In the genomic region with DNA sequence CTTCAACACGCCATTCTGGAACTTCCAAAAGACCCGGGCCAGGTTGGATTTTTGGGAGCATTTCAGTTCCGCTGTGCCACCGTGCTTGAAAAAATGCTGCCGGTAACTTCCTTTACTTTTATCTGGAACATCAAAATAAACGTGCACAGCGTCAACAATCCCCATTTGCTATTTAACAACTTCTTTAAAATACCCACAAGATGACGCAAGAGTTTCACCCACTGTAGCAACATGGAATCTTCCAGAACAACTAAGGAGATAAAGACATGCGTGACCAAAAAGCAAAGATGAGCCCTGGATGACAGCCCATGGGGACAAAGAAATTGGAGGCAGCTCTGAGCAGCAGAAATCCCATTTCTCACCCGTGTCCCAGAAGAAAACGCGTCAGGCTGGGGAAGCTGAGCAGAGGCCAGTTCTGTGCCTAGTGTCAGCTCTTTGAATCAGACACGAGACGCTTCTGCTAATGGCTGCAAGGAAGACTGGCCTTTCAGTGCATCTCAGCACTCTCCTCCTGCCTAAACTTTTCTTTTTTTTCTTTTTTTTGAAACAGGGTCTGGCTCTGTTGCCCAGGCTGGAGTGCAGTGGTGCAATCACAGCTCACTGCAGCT, we compare ENCODE assay signal across 24 cellular contexts.
DNase-seq lines count a peak whose midpoint lies in the region; ATAC-seq and TF ChIP-seq lines count a peak whose summit lies in the region.
"Had no signal": no experiment of that assay in that cellular context is flagged by ENCODE, and none has a peak within 500 bp of the region (broad histone marks: within the 10 kb centered on the region; RNA-seq: fewer than 3 reads in every experiment).

No MANE protein-coding gene starts in this region.

- peaks cover 48% of the 10 kb centered on the region for H3K36me3 Mint-ChIP-seq in CD4-positive, CD25-positive, alpha-beta regulatory T cell
- H3K36me3 Mint-ChIP-seq in activated CD4-positive, alpha-beta memory T cell treated with anti-CD3 and anti-CD28 coated beads for 36 hours, result peaks cover 52% of the 10 kb centered on the region

- 0 out of 2 replicates have a peak overlapping the region, but pooled peaks have one; percentile 41 for H4K91ac ChIP-seq in IMR-90 (ENCODE audit: insufficient read depth, low read depth, low read length)

- no peak overlapping the region for H3K4me2 ChIP-seq in IMR-90 (ENCODE audit: low read depth, low read length)
- H3K4me2 ChIP-seq: hepatocyte had no signal

- intact Hi-C loops in IMR-90 (cut with micrococcal nuclease), result no loop called here
- intact Hi-C loops in activated CD4-positive, alpha-beta memory T cell treated with anti-CD3 and anti-CD28 coated beads for 36 hours (cut with micrococcal nuclease), result loop anchor here (5.0 kb wide), 1 partner anchor 33 kb away; no protein-coding TSS in a partner anchor

- H3K18ac ChIP-seq in IMR-90 (ENCODE audit: low read depth, low read length), result no peak overlapping the region

- in situ Hi-C loops in IMR-90 (cut with MboI; ENCODE audit: low sequenced_read_pairs), result no loop called here

- H3K4ac ChIP-seq in IMR-90 (ENCODE audit: low read depth, low read length), result peak overlapping the region; percentile 35

- no peaks in the 10 kb centered on the region for H3K27me3 Mint-ChIP-seq in CD4-positive, CD25-positive, alpha-beta regulatory T cell
- H3K27me3 Mint-ChIP-seq in activated CD4-positive, alpha-beta memory T cell treated with anti-CD3 and anti-CD28 coated beads for 36 hours, result no peaks in the 10 kb centered on the region
- H3K27me3 Mint-ChIP-seq: central memory CD8-positive, alpha-beta T cell had no signal

- no peak overlapping the region for H3K4me3 ChIP-seq in CD4-positive, CD25-positive, alpha-beta regulatory T cell (ENCODE audit: low read depth, low read length)
- H3K4me3 ChIP-seq in IMR-90 (ENCODE audit: insufficient read depth, low read depth, low read length), result no peak overlapping the region
- H3K4me3 ChIP-seq in tibial nerve, result no peak overlapping the region
- no peak overlapping the region for H3K4me3 ChIP-seq in right atrium auricular region
- H3K4me3 ChIP-seq: hepatocyte, MG63 had no signal

- no peak overlapping the region for H2AK9ac ChIP-seq in IMR-90 (replicated peaks; ENCODE audit: low read depth, low read length, poor library complexity)

- H2BK120ac ChIP-seq in IMR-90 (ENCODE audit: low read depth, low read length), result no peak overlapping the region; the same call in 1 of the 2 replicates

- H3K9me3 Mint-ChIP-seq in CD4-positive, CD25-positive, alpha-beta regulatory T cell, result no peaks in the 10 kb centered on the region
- H3K9me3 Mint-ChIP-seq in activated CD4-positive, alpha-beta memory T cell treated with anti-CD3 and anti-CD28 coated beads for 36 hours, result no peaks in the 10 kb centered on the region
- H3K9me3 Mint-ChIP-seq: central memory CD8-positive, alpha-beta T cell; endodermal cell; H9; mesothelial cell of epicardium had no signal

- peak in 1 of 2 donors; percentile 19 for TF ChIP-seq EP300 in tibial nerve (IDR thresholded peaks at IDR 0.05)

- H2BK20ac ChIP-seq in IMR-90 (ENCODE audit: low read depth, low read length), result no peak overlapping the region

- no peak overlapping the region for H4K5ac ChIP-seq in IMR-90 (ENCODE audit: low read depth, low read length)

- H3K4me1 Mint-ChIP-seq in CD4-positive, CD25-positive, alpha-beta regulatory T cell, result peaks cover 11 to 29% (median 19%) of the 10 kb centered on the region in 4 donors
- peaks cover 49% of the 10 kb centered on the region for H3K4me1 Mint-ChIP-seq in activated CD4-positive, alpha-beta memory T cell treated with anti-CD3 and anti-CD28 coated beads for 36 hours (ENCODE audit: low read depth)

- no peak for TF ChIP-seq RAD21 in IMR-90 (IDR thresholded peaks at IDR 0.05; ENCODE audit: low read length)

- TF ChIP-seq POLR2A in IMR-90 (IDR thresholded peaks at IDR 0.05; ENCODE audit: low read depth, low read length) (no peak), tibial nerve (IDR thresholded peaks at IDR 0.05) (no peak)

- no peak overlapping the region; the same call in 2 of the 3 replicates for H2BK15ac ChIP-seq in IMR-90 (ENCODE audit: low read depth, low read length)

- H3K14ac ChIP-seq in IMR-90 (replicated peaks; ENCODE audit: low read depth, low read length), result no peak overlapping the region; the same call in 1 of the 2 replicates

- H3K4me1 ChIP-seq in CD4-positive, CD25-positive, alpha-beta regulatory T cell (ENCODE audit: control insufficient read depth, insufficient read depth, low read length, poor library complexity, severe bottlenecking), result peaks cover 14% of the 10 kb centered on the region
- H3K4me1 ChIP-seq in IMR-90 (ENCODE audit: control insufficient read depth, insufficient read depth, low read length), result peaks cover 18% of the 10 kb centered on the region
- no peaks in the 10 kb centered on the region for H3K4me1 ChIP-seq in tibial nerve
- H3K4me1 ChIP-seq in right atrium auricular region, result no peaks in the 10 kb centered on the region

- no peaks in the 10 kb centered on the region for H3K9me3 ChIP-seq in CD4-positive, CD25-positive, alpha-beta regulatory T cell (ENCODE audit: control insufficient read depth in 2 of 2, low read length in 2 of 2)
- no peaks in the 10 kb centered on the region for H3K9me3 ChIP-seq in IMR-90 (ENCODE audit: control insufficient read depth, insufficient read depth, low read length)
- no peaks in the 10 kb centered on the region for H3K9me3 ChIP-seq in tibial nerve
- H3K9me3 ChIP-seq in right atrium auricular region, result no peaks in the 10 kb centered on the region
- H3K9me3 ChIP-seq: BE2C, MG63 had no signal

- H3K23ac ChIP-seq in IMR-90 (ENCODE audit: low read depth, low read length), result no peak overlapping the region

- no peak for DNase-seq in CD4-positive, CD25-positive, alpha-beta regulatory T cell
- no peak for DNase-seq in IMR-90
- no peak for DNase-seq in activated CD4-positive, alpha-beta memory T cell treated with anti-CD3 and anti-CD28 coated beads for 36 hours
- DNase-seq in medulla oblongata (ENCODE audit: extremely low spot score), result peak; percentile 48
- no peak for DNase-seq in tibial nerve (ENCODE audit: low spot score in 2 of 2)
- DNase-seq in right atrium auricular region (ENCODE audit: low spot score), result no peak
- no peak for DNase-seq in NCI-H2081 (lab: John Stamatoyannopoulos, UW)
- no peak for DNase-seq in RKO (ENCODE audit: low spot score)
- DNase-seq: activated CD8-positive, alpha-beta memory T cell treated with anti-CD3 and anti-CD28 coated beads, Interleukin-2, amount 50 U/mL, for 4 hours; amygdala; BE2C; DMS53; endodermal cell; H9; kidney; MG63; NCI-H2029 treated with DMSO at 0.1 percent for 48 hours; NCI-H526 treated with DMSO at 0.1 percent for 48 hours; nucleus accumbens; stimulated activated CD4-positive, alpha-beta T cell treated with anti-CD3 and anti-CD28 coated beads, Interleukin-4, amount 100 ng/mL, for 4 hours had no signal

- peak overlapping the region; percentile 43; the same call in 1 of the 2 replicates for H2AK5ac ChIP-seq in IMR-90 (ENCODE audit: low read depth, low read length)

- dilution Hi-C loops in IMR-90 (cut with HindIII; ENCODE audit: low sequenced_read_pairs, unreplicated experiment), result no loop called here

- no peak overlapping the region for H3K9ac ChIP-seq in IMR-90 (ENCODE audit: low read depth, low read length)

- H3K56ac ChIP-seq in IMR-90 (ENCODE audit: extremely low read depth, insufficient read depth, low read length), result no peak overlapping the region

- CTCF ChIA-PET in IMR-90 (lab: Yijun Ruan, JAX), result no interaction called here
- CTCF ChIA-PET in activated CD4-positive, alpha-beta memory T cell treated with anti-CD3 and anti-CD28 coated beads for 36 hours (lab: Charles Lee), result interaction anchor here (1.3 kb wide), 1 partner anchor 169 kb away, joined by 9 read pairs; no protein-coding TSS in a partner anchor

- POLR2A ChIA-PET in IMR-90 (lab: Charles Lee; ENCODE audit: unreplicated experiment), result no interaction called here
- POLR2A ChIA-PET in activated CD4-positive, alpha-beta memory T cell treated with anti-CD3 and anti-CD28 coated beads for 36 hours (lab: Charles Lee), result no interaction called here

- no peaks in the 10 kb centered on the region for H3K9me1 ChIP-seq in IMR-90 (ENCODE audit: insufficient read depth, low read length)

- ATAC-seq in CD4-positive, CD25-positive, alpha-beta regulatory T cell (ENCODE audit: low read depth in 2 of 2), result no peak
- no peak for ATAC-seq in IMR-90 (ENCODE audit: low read depth)
- ATAC-seq: Panc1 had no signal

- no peaks in the 10 kb centered on the region for H4K20me1 ChIP-seq in IMR-90 (ENCODE audit: insufficient read depth, low read length)

- peaks cover 74% of the 10 kb centered on the region for H3K36me3 ChIP-seq in CD4-positive, CD25-positive, alpha-beta regulatory T cell (ENCODE audit: control insufficient read depth, insufficient read depth, low read length)
- H3K36me3 ChIP-seq in IMR-90 (ENCODE audit: control insufficient read depth, insufficient read depth, low read length) (peaks cover 19% of the 10 kb centered on the region), tibial nerve (peaks cover 0 to 89% (median 0%) of the 10 kb centered on the region in 3 donors), right atrium auricular region (peaks cover 7% of the 10 kb centered on the region)
- H3K36me3 ChIP-seq: BE2C, MG63 had no signal

- no peaks in the 10 kb centered on the region for H3K27me3 ChIP-seq in CD4-positive, CD25-positive, alpha-beta regulatory T cell (ENCODE audit: control insufficient read depth, insufficient read depth, low read length)
- no peaks in the 10 kb centered on the region for H3K27me3 ChIP-seq in IMR-90 (ENCODE audit: control insufficient read depth, insufficient read depth, low read length)
- no peaks in the 10 kb centered on the region for H3K27me3 ChIP-seq in tibial nerve
- H3K27me3 ChIP-seq in right atrium auricular region, result no peaks in the 10 kb centered on the region
- H3K27me3 ChIP-seq: BE2C, hepatocyte, MG63 had no signal

- TF ChIP-seq CTCF in IMR-90 (conservative IDR thresholded peaks at IDR 0.05; ENCODE audit: low read depth, low read length) (no peak), tibial nerve (IDR thresholded peaks at IDR 0.05) (no peak), right atrium auricular region (IDR thresholded peaks at IDR 0.05) (no peak)

- no peak overlapping the region for H3K27ac ChIP-seq in CD4-positive, CD25-positive, alpha-beta regulatory T cell (ENCODE audit: insufficient read depth, low read length, poor library complexity, severe bottlenecking)
- H3K27ac ChIP-seq in IMR-90 (ENCODE audit: insufficient read depth, low read length) (no peak overlapping the region), tibial nerve (no peak overlapping the region), right atrium auricular region (no peak overlapping the region)
- H3K27ac ChIP-seq: hepatocyte had no signal

- H2BK5ac ChIP-seq in IMR-90 (ENCODE audit: low read depth, low read length, poor library complexity, severe bottlenecking), result no peak overlapping the region

- no peak overlapping the region for H4K8ac ChIP-seq in IMR-90 (ENCODE audit: low read depth in 2 of 2, low read length in 2 of 2)

- no peaks in the 10 kb centered on the region for H3K79me1 ChIP-seq in IMR-90 (ENCODE audit: low read depth in 1 of 2, low read length in 2 of 2)

- WGBS in IMR-90 (ENCODE audit: extremely low coverage in 2 of 2, insufficient read length in 1 of 2), 2 experiments, result 92% methylated on average over 9 of the region's 14 CpGs; no CpG with 5 or more reads in 1 of the 2 experiments
- WGBS in tibial nerve, 2 donors, result 80 to 90% methylated on average over 14 of the region's 14 CpGs

- H2AFZ ChIP-seq in IMR-90 (replicated peaks; ENCODE audit: low read length, poor library complexity), result no peak overlapping the region
- H2AFZ ChIP-seq: hepatocyte had no signal

- H3K27ac Mint-ChIP-seq in CD4-positive, CD25-positive, alpha-beta regulatory T cell, result peak overlapping the region in 2 of 3 donors; percentile 38 to 48
- peak overlapping the region; percentile 53 for H3K27ac Mint-ChIP-seq in activated CD4-positive, alpha-beta memory T cell treated with anti-CD3 and anti-CD28 coated beads for 36 hours
- H3K27ac Mint-ChIP-seq: endodermal cell, mesothelial cell of epicardium had no signal

- no TSS peak for BruUV-seq in IMR-90 (replicated peaks; lab: Mats Ljungman, UMichigan)

- H3K4me3 Mint-ChIP-seq in CD4-positive, CD25-positive, alpha-beta regulatory T cell, result no peak overlapping the region
- H3K4me3 Mint-ChIP-seq in activated CD4-positive, alpha-beta memory T cell treated with anti-CD3 and anti-CD28 coated beads for 36 hours, result no peak overlapping the region
- H3K4me3 Mint-ChIP-seq: central memory CD8-positive, alpha-beta T cell; endodermal cell; H9; mesothelial cell of epicardium had no signal
